10 cellular contexts compared by ENCODE assay signal in genomic region chrX:101391831-101392230, GRCh38. TPM values are rescaled to one million over a fixed set of nuclear protein-coding genes. Genes with fewer than 3 reads are reported as not detected.
DNase-seq lines count a peak whose midpoint lies in the region; ATAC-seq and TF ChIP-seq lines count a peak whose summit lies in the region.
"Had no signal": no experiment of that assay in that cellular context is flagged by ENCODE, and none has a peak within 500 bp of the region (broad histone marks: within the 10 kb centered on the region; RNA-seq: fewer than 3 reads in every experiment).

No MANE protein-coding gene starts in this region.

- peaks cover 8% of the 10 kb centered on the region for H3K4me1 ChIP-seq in ACC112 (ENCODE audit: control insufficient read depth, insufficient read depth, low read length, unreplicated experiment)
- no peaks in the 10 kb centered on the region for H3K4me1 ChIP-seq in HUES48 (ENCODE audit: control insufficient read depth, insufficient read depth, low read length)
- no peaks in the 10 kb centered on the region for H3K4me1 ChIP-seq in muscle layer of colon (ENCODE audit: insufficient read depth, low read length)

- H3K79me2 ChIP-seq in ACC112 (ENCODE audit: control insufficient read depth, insufficient read depth, low read length, unreplicated experiment), result peaks cover 27% of the 10 kb centered on the region

- H3K9me3 ChIP-seq in HUES48 (ENCODE audit: control insufficient read depth, insufficient read depth, low read length) (peaks cover 25% of the 10 kb centered on the region), muscle layer of colon (ENCODE audit: low read length) (no peaks in the 10 kb centered on the region)

- H3K4me3 ChIP-seq in ACC112 (ENCODE audit: low read depth, low read length), result peak overlapping the region; percentile 82
- H3K4me3 ChIP-seq in HUES48 (ENCODE audit: low read depth, low read length), result peak overlapping the region; percentile 76
- H3K4me3 ChIP-seq in cardiac fibroblast (replicated peaks in 1 of 2; ENCODE audit: low read depth in 2 of 2, low read length in 2 of 2), result peak overlapping the region; percentile 58 to 70
- no peak overlapping the region for H3K4me3 ChIP-seq in muscle layer of colon (ENCODE audit: low read depth in 1 of 2, low read length in 2 of 2)

- H3K36me3 ChIP-seq in ACC112 (ENCODE audit: insufficient read depth, low read length) (peaks cover 20% of the 10 kb centered on the region; the same call in 1 of the 2 replicates), HUES48 (ENCODE audit: control insufficient read depth, insufficient read depth, low read length) (peaks cover 48% of the 10 kb centered on the region), muscle layer of colon (ENCODE audit: insufficient read depth, low read length) (peaks cover 8% of the 10 kb centered on the region)

- DNase-seq in cardiac fibroblast (ENCODE audit: low read depth in 2 of 2), result no peak
- no peak for DNase-seq in posterior vena cava (ENCODE audit: low spot score)
- no peak for DNase-seq in C1 segment of cervical spinal cord (lab: John Stamatoyannopoulos, UW)
- DNase-seq: activated gamma-delta T cell had no signal

- intact Hi-C loops in posterior vena cava (cut with DNase I), result no loop called here

- H3K9ac ChIP-seq in HUES48 (ENCODE audit: low read depth, low read length) (peak overlapping the region; percentile 91), muscle layer of colon (ENCODE audit: low read length) (no peak overlapping the region)

- no peak for TF ChIP-seq CTCF in cardiac fibroblast (IDR thresholded peaks at IDR 0.05; ENCODE audit: low read depth, low read length)

- H3K27ac ChIP-seq in ACC112 (ENCODE audit: low read depth, low read length), result peak overlapping the region; percentile 74
- H3K27ac ChIP-seq in HUES48 (ENCODE audit: low read depth, low read length), result peak overlapping the region; percentile 93
- H3K27ac ChIP-seq in muscle layer of colon (ENCODE audit: low read depth, low read length), result peak overlapping the region; percentile 52

- no peaks in the 10 kb centered on the region for H3K27me3 ChIP-seq in ACC112 (ENCODE audit: insufficient read depth, low read length)
- no peaks in the 10 kb centered on the region for H3K27me3 ChIP-seq in HUES48 (ENCODE audit: control insufficient read depth, insufficient read depth, low read length)
- H3K27me3 ChIP-seq in muscle layer of colon (ENCODE audit: control insufficient read depth in 1 of 2, insufficient read depth in 2 of 2, low read length in 2 of 2), result no peaks in the 10 kb centered on the region

- ATAC-seq in GM21786 (IDR thresholded peaks at IDR 0.05; ENCODE audit: unreplicated experiment), result no peak
- ATAC-seq in GM21447 (IDR thresholded peaks at IDR 0.05; ENCODE audit: unreplicated experiment), result no peak

- H2AFZ ChIP-seq in ACC112 (ENCODE audit: low read length, unreplicated experiment), result no peak overlapping the region

RNA-seq across cellular contexts. Expression of gene RPL36A, which starts 1.0 kb away (rescaled TPM):
- 100 to 1,000 TPM; 203 to 225 TPM for total RNA-seq in posterior vena cava

RNA-seq across cellular contexts. Expression of gene BTK, which starts 5.8 kb away (rescaled TPM):
- total RNA-seq in posterior vena cava, result 10 to 100 TPM in 1 of 2 donors, 1 to 10 TPM in 1; 5.2 to 11.5 TPM
- total RNA-seq: LHCN-M2 had no signal

RNA-seq across cellular contexts. Expression of gene GLA, which starts 15.9 kb away (rescaled TPM):
- total RNA-seq in posterior vena cava, result 10 to 100 TPM; 20.1 to 24.2 TPM

RNA-seq across cellular contexts. Expression of gene HNRNPH2, which starts 16.2 kb away (rescaled TPM):
- total RNA-seq in posterior vena cava, result 10 to 100 TPM; 50.9 to 54.4 TPM

RNA-seq across cellular contexts. Expression of gene TIMM8A, which starts 43.3 kb away (rescaled TPM):
- total RNA-seq in posterior vena cava, result 1 to 10 TPM; 9.0 TPM

Comparison
In these comparisons a context has a peak if more than half of its experiments do, and no peak if none do; other contexts are left out.
1. H3K4me3 ChIP-seq: peak in ACC112 (single experiment), HUES48 (single experiment) and cardiac fibroblast (2 of 2); none in muscle layer of colon (0 of 2).
2. Peak in every context shown above with its lines, with median percentiles within 50 percentile points of each other: H3K27ac ChIP-seq.